9 cellular contexts compared by ENCODE assay signal in genomic region chr20:44646641-44647274, GRCh38. TPM values are rescaled to one million over a fixed set of nuclear protein-coding genes. Genes with fewer than 3 reads are reported as not detected.
DNase-seq lines count a peak whose midpoint lies in the region; ATAC-seq and TF ChIP-seq lines count a peak whose summit lies in the region.
"Had no signal": no experiment of that assay in that cellular context is flagged by ENCODE, and none has a peak within 500 bp of the region (broad histone marks: within the 10 kb centered on the region; RNA-seq: fewer than 3 reads in every experiment).

No MANE protein-coding gene starts in this region.

- H3K4me1 Mint-ChIP-seq in Caco-2 (ENCODE audit: low read depth, unreplicated experiment), result peaks cover 18% of the 10 kb centered on the region

- H3K27ac ChIP-seq in Karpas-422 (ENCODE audit: low read length) (no peak overlapping the region), smooth muscle cell (ENCODE audit: low read depth) (peak overlapping the region; percentile 5)
- H3K27ac ChIP-seq: VCaP had no signal

- H4K20me1 ChIP-seq in Karpas-422 (ENCODE audit: insufficient read depth, low read depth, low read length) (peaks cover 6% of the 10 kb centered on the region), smooth muscle cell (ENCODE audit: low read depth) (no peaks in the 10 kb centered on the region)

- H3K4me3 ChIP-seq in GM12875 (ENCODE audit: low read depth, low read length) (peak overlapping the region; percentile 1), Karpas-422 (ENCODE audit: low read length) (0 out of 2 replicates have a peak overlapping the region, but pooled peaks have one; percentile 9), astrocyte of the spinal cord (ENCODE audit: low read depth, low read length) (no peak overlapping the region), smooth muscle cell (no peak overlapping the region), Caco-2 (ENCODE audit: low read depth, low read length) (no peak overlapping the region)

- H3K4me1 ChIP-seq in Karpas-422 (ENCODE audit: low read length), result peaks cover 65% of the 10 kb centered on the region
- H3K4me1 ChIP-seq in smooth muscle cell (ENCODE audit: low read depth), result peaks cover 43% of the 10 kb centered on the region
- peaks cover 28% of the 10 kb centered on the region for H3K4me1 ChIP-seq in Caco-2

- intact Hi-C loops in Caco-2 (cut with micrococcal nuclease; ENCODE audit: unreplicated experiment), result no loop called here

- no peak for TF ChIP-seq CTCF in GM12875 (IDR thresholded peaks at IDR 0.05; ENCODE audit: borderline replicate concordance, insufficient read depth, low read depth, low read length)
- no peak for TF ChIP-seq CTCF in astrocyte of the spinal cord (IDR thresholded peaks at IDR 0.05; ENCODE audit: low read depth, low read length)
- no peak for TF ChIP-seq CTCF in smooth muscle cell (IDR thresholded peaks at IDR 0.05; ENCODE audit: borderline replicate concordance, insufficient read depth, poor library complexity, severe bottlenecking)
- no peak for TF ChIP-seq CTCF in Caco-2 (IDR thresholded peaks at IDR 0.05; ENCODE audit: insufficient read depth in 1 of 2, low read depth in 1 of 2, low read length in 1 of 2, severe bottlenecking in 1 of 2, unreplicated experiment in 1 of 2)

- in situ Hi-C loops in astrocyte of the spinal cord (cut with HindIII; ENCODE audit: low sequenced_read_pairs), result no loop called here

- DNase-seq in Karpas-422 (peak; percentile 93), astrocyte of the spinal cord (ENCODE audit: low read depth, low spot score) (peak; percentile 54), smooth muscle cell (lab: John Stamatoyannopoulos, UW; ENCODE audit: unreplicated experiment) (no peak), Caco-2 (no peak), NCI-H2171 treated with DMSO at 0.1 percent for 48 hours (lab: John Stamatoyannopoulos, UW) (no peak)

- H3K9me3 ChIP-seq in Karpas-422 (ENCODE audit: low read length) (no peaks in the 10 kb centered on the region), smooth muscle cell (replicated peaks; ENCODE audit: low read depth) (no peaks in the 10 kb centered on the region), Caco-2 (no peaks in the 10 kb centered on the region)

- no peaks in the 10 kb centered on the region for H3K36me3 Mint-ChIP-seq in Caco-2 (ENCODE audit: insufficient read depth, unreplicated experiment)

- H2AFZ ChIP-seq in Karpas-422 (ENCODE audit: low read length) (no peak overlapping the region), smooth muscle cell (ENCODE audit: low read depth) (no peak overlapping the region)

- H3F3A ChIP-seq in smooth muscle cell (ENCODE audit: low read depth), result peaks cover 9% of the 10 kb centered on the region

- WGBS in smooth muscle cell (ENCODE audit: low lambda C conversion rate), result 79% methylated on average over 10 of the region's 10 CpGs

- H3K36me3 ChIP-seq in Karpas-422 (ENCODE audit: insufficient read depth, low read length), result no peaks in the 10 kb centered on the region
- H3K36me3 ChIP-seq in smooth muscle cell (ENCODE audit: low read depth), result no peaks in the 10 kb centered on the region
- no peaks in the 10 kb centered on the region for H3K36me3 ChIP-seq in Caco-2 (ENCODE audit: control insufficient read depth, insufficient read depth, low read length)

- no TSS peak for BruUV-seq in Caco-2 (replicated peaks; lab: Mats Ljungman, UMichigan)

- ATAC-seq in GM21515 (IDR thresholded peaks at IDR 0.05; ENCODE audit: unreplicated experiment), result peak; percentile 43
- ATAC-seq in GM18870 (IDR thresholded peaks at IDR 0.05; ENCODE audit: unreplicated experiment), result no peak

- H3K79me2 ChIP-seq in Karpas-422 (ENCODE audit: low read length), result no peaks in the 10 kb centered on the region
- H3K79me2 ChIP-seq in smooth muscle cell (ENCODE audit: low read depth), result no peaks in the 10 kb centered on the region

- H3K9me2 ChIP-seq in Karpas-422 (replicated peaks; ENCODE audit: insufficient read depth, low read length), result no peaks in the 10 kb centered on the region

- no peaks in the 10 kb centered on the region for H3K27me3 Mint-ChIP-seq in Caco-2 (ENCODE audit: insufficient read depth, unreplicated experiment)

- no peak overlapping the region for H3K27ac Mint-ChIP-seq in Caco-2 (ENCODE audit: unreplicated experiment)

- no peaks in the 10 kb centered on the region for H3K27me3 ChIP-seq in Karpas-422 (ENCODE audit: low read length)
- H3K27me3 ChIP-seq in smooth muscle cell (ENCODE audit: low read depth), result no peaks in the 10 kb centered on the region
- no peaks in the 10 kb centered on the region for H3K27me3 ChIP-seq in Caco-2 (replicated peaks; ENCODE audit: control insufficient read depth, insufficient read depth, low read length)

- H3K9ac ChIP-seq in Karpas-422 (ENCODE audit: low read length) (no peak overlapping the region), smooth muscle cell (ENCODE audit: low read depth) (no peak overlapping the region)

- CTCF ChIA-PET in Caco-2 (lab: Charles Lee), result interaction anchor here (0.6 to 1.1 kb wide), 2 partner anchors 76 to 101 kb away, joined by 3 read pairs; no protein-coding TSS in a partner anchor

- H3K4me2 ChIP-seq in Karpas-422 (ENCODE audit: low read depth, low read length, poor library complexity, severe bottlenecking) (peak overlapping the region; percentile 47), smooth muscle cell (peak overlapping the region; percentile 34)

- H3K4me3 Mint-ChIP-seq in Caco-2 (ENCODE audit: unreplicated experiment), result no peak overlapping the region

- POLR2A ChIA-PET in Caco-2 (lab: Charles Lee), result no interaction called here

- H3K9me3 Mint-ChIP-seq in Caco-2 (ENCODE audit: unreplicated experiment), result no peaks in the 10 kb centered on the region

RNA-seq across cellular contexts. Expression of gene ADA, which starts 4.7 kb away (rescaled TPM):
- 0.11 TPM in 1 of 2 replicates, not detected in the other for total RNA-seq in Karpas-422 (2014; rRNA removed; shearing (Covaris generic); ENCODE audit: low replicate concordance)
- total RNA-seq in smooth muscle cell, result 25.1 and 28.4 TPM in 2 replicates
- 32.5 and 35.2 TPM in 2 replicates for polyA plus RNA-seq in smooth muscle cell
- total RNA-seq in Caco-2 (2022), result 21.1 and 23.5 TPM in 2 replicates

Comparison
In these comparisons a context has a peak if more than half of its experiments do, and no peak if none do; other contexts are left out.
1. H3K4me3 ChIP-seq: peak in GM12875 (single experiment) and Karpas-422 (single experiment); none in astrocyte of the spinal cord (single experiment), smooth muscle cell (single experiment) and Caco-2 (single experiment).
2. DNase-seq: peak in Karpas-422 (single experiment) and astrocyte of the spinal cord (single experiment); none in smooth muscle cell (single experiment), Caco-2 (0 of 2) and NCI-H2171 treated with DMSO at 0.1 percent for 48 hours (single experiment).
3. RNA of gene ADA, which starts 4.7 kb away (total RNA-seq): 25.1 to 28.4 TPM in smooth muscle cell and 21.1 to 23.5 TPM in Caco-2; 0.11 TPM in Karpas-422; every median in the first group is over 10 times any median in the second.